Comparison of ENCODE assay signal across 8 cellular contexts in genomic region chr1:165897326-165898303, GRCh38.
A peak's percentile ranks its signal among the peaks of the same experiment; 100 is the strongest.
DNase-seq lines count a peak whose midpoint lies in the region; ATAC-seq, FAIRE-seq and TF ChIP-seq lines count a peak whose summit lies in the region.

No MANE protein-coding gene starts in this region.

- no peak for TF ChIP-seq CTCF in bronchial epithelial cell (IDR thresholded peaks at IDR 0.05; ENCODE audit: insufficient read depth, low read length, severe bottlenecking)
- no peak for TF ChIP-seq CTCF in neural crest cell (conservative IDR thresholded peaks at IDR 0.05)
- no peak for TF ChIP-seq CTCF in dorsolateral prefrontal cortex (IDR thresholded peaks at IDR 0.05 in 54 of 56, conservative IDR thresholded peaks at IDR 0.05 in 2 of 56; ENCODE audit: low read depth in 1 of 56, partially characterized antibody in 56 of 56)
- no peak for TF ChIP-seq CTCF in progenitor cell of endocrine pancreas (IDR thresholded peaks at IDR 0.05; ENCODE audit: unreplicated experiment)

- no peaks in the 10 kb centered on the region for H3K27me3 ChIP-seq in bronchial epithelial cell (ENCODE audit: control insufficient read depth, insufficient read depth, low read length)
- H3K27me3 ChIP-seq in dorsolateral prefrontal cortex = no peaks in the 10 kb centered on the region

- peak; percentile 61 for DNase-seq in ELR (ENCODE audit: low read depth)
- peak; percentile 48 for DNase-seq in bronchial epithelial cell (ENCODE audit: low read depth)
- no peak for DNase-seq in neural crest cell (ENCODE audit: low read depth, low spot score)
- DNase-seq in dorsolateral prefrontal cortex = no peak
- DNase-seq in progenitor cell of endocrine pancreas (ENCODE audit: low spot score, unreplicated experiment) = no peak
- no peak for DNase-seq in NCI-H524 (lab: John Stamatoyannopoulos, UW)

- H3K27me3 Mint-ChIP-seq in neural crest cell (ENCODE audit: low read depth) (no peaks in the 10 kb centered on the region), progenitor cell of endocrine pancreas (peaks cover 35% of the 10 kb centered on the region)

- H3K9me3 Mint-ChIP-seq in neural crest cell = no peaks in the 10 kb centered on the region
- no peaks in the 10 kb centered on the region for H3K9me3 Mint-ChIP-seq in progenitor cell of endocrine pancreas (ENCODE audit: low read depth)

- H3K36me3 Mint-ChIP-seq in neural crest cell (ENCODE audit: low read depth) (peaks cover 14% of the 10 kb centered on the region), progenitor cell of endocrine pancreas (ENCODE audit: insufficient read depth) (peaks cover 33% of the 10 kb centered on the region)

- no peak for FAIRE-seq in bronchial epithelial cell (lab: Jason Lieb, UNC)

- H3K27ac Mint-ChIP-seq in neural crest cell (ENCODE audit: unreplicated experiment) (peak overlapping the region; percentile 75), progenitor cell of endocrine pancreas (no peak overlapping the region)

- peaks cover 16% of the 10 kb centered on the region for H3K4me1 Mint-ChIP-seq in neural crest cell
- H3K4me1 Mint-ChIP-seq in progenitor cell of endocrine pancreas (ENCODE audit: low read depth) = peaks cover 16% of the 10 kb centered on the region

- peaks cover 4% of the 10 kb centered on the region for H3K36me3 ChIP-seq in bronchial epithelial cell (ENCODE audit: control insufficient read depth, insufficient read depth, low read length)

- ATAC-seq in HG03432 (IDR thresholded peaks at IDR 0.05; ENCODE audit: unreplicated experiment) = peak; percentile 77
- no peak for ATAC-seq in GM21737 (IDR thresholded peaks at IDR 0.05; ENCODE audit: unreplicated experiment)

- H3K4me3 Mint-ChIP-seq in neural crest cell (no peak overlapping the region), progenitor cell of endocrine pancreas (ENCODE audit: low read depth) (no peak overlapping the region)

- no peak overlapping the region for H3K4me3 ChIP-seq in bronchial epithelial cell (ENCODE audit: low read depth, low read length)
- H3K4me3 ChIP-seq in dorsolateral prefrontal cortex = no peak overlapping the region

- H3K27ac ChIP-seq in dorsolateral prefrontal cortex = no peak overlapping the region

- intact Hi-C loops in dorsolateral prefrontal cortex (cut with DNase I) = loop anchor here in 1 of 2 donors (5.0 kb wide), 1 partner anchor 70 kb away; the partner anchor contains the start of gene UCK2

Comparison
In these comparisons a context has a peak if more than half of its experiments do, and no peak if none do; other contexts are left out.
1. DNase-seq: peak in ELR (single experiment) and bronchial epithelial cell (single experiment); none in neural crest cell (single experiment), dorsolateral prefrontal cortex (0 of 10), progenitor cell of endocrine pancreas (single experiment) and NCI-H524 (0 of 2).